24 cellular contexts compared by ENCODE assay signal in genomic region chr1:95631695-95632094, GRCh38.
A peak's percentile ranks its signal among the peaks of the same experiment; 100 is the strongest.
DNase-seq lines count a peak whose midpoint lies in the region; ATAC-seq, FAIRE-seq and TF ChIP-seq lines count a peak whose summit lies in the region.
"Had no signal": no experiment of that assay in that cellular context is flagged by ENCODE, and none has a peak within 500 bp of the region (broad histone marks: within the 10 kb centered on the region; RNA-seq: fewer than 3 reads in every experiment).

No MANE protein-coding gene starts in this region.

- H3K4ac ChIP-seq in H1 (replicated peaks; ENCODE audit: insufficient read length, low read depth, low read length) (no peak overlapping the region), mesenchymal stem cell (ENCODE audit: low read depth in 1 of 2, low read length in 2 of 2) (no peak overlapping the region), neuronal stem cell (ENCODE audit: low read length) (no peak overlapping the region)

- peak; percentile 25 for DNase-seq in ELF-1 (ENCODE audit: low read depth, low spot score)
- no peak for DNase-seq in H1 (ENCODE audit: low read depth in 1 of 2, low spot score in 2 of 2)
- no peak for DNase-seq in mesenchymal stem cell
- DNase-seq in neuronal stem cell (ENCODE audit: low spot score), result no peak
- no peak for DNase-seq in left lobe of liver (ENCODE audit: low spot score)
- no peak for DNase-seq in DMS79 (lab: John Stamatoyannopoulos, UW)
- DNase-seq: 8988T; ACHN; AML-193; BE2C; CD4-positive, alpha-beta T cell; CD8-positive, alpha-beta memory T cell; DMS 273 treated with DMSO at 0.1 percent for 48 hours; DMS79 treated with DMSO at 0.1 percent for 48 hours; HFFc6 had no signal

- H3K36me3 ChIP-seq in H1 (ENCODE audit: control insufficient read depth in 2 of 4, insufficient read depth in 4 of 4, low read length in 3 of 4) (no peaks in the 10 kb centered on the region), mesenchymal stem cell (ENCODE audit: control insufficient read depth in 1 of 2, insufficient read depth in 2 of 2, low read depth in 1 of 2, low read length in 2 of 2) (no peaks in the 10 kb centered on the region), neuronal stem cell (replicated peaks in 1 of 2; ENCODE audit: control insufficient read depth in 2 of 2, insufficient read depth in 2 of 2, low read length in 2 of 2) (no peaks in the 10 kb centered on the region)
- H3K36me3 ChIP-seq: BE2C; BLaER1 treated with 17β-estradiol and CSF1 and Interleukin-3, amounts not matched to agents 10 nM and 100 nM; HAP-1 had no signal

- H3K9me3 ChIP-seq in H1 (ENCODE audit: insufficient read depth in 2 of 2, low read depth in 1 of 2, low read length in 1 of 2) (no peaks in the 10 kb centered on the region), mesenchymal stem cell (ENCODE audit: control insufficient read depth, low read length) (peaks cover 4% of the 10 kb centered on the region), neuronal stem cell (replicated peaks in 1 of 2; ENCODE audit: control insufficient read depth in 2 of 2, insufficient read depth in 1 of 2, low read depth in 1 of 2, low read length in 2 of 2) (no peaks in the 10 kb centered on the region)
- H3K9me3 ChIP-seq: A549, BE2C, HAP-1 had no signal

- H3K79me2 ChIP-seq in H1 (ENCODE audit: control insufficient read depth in 1 of 2, insufficient read depth in 2 of 2, low read length in 2 of 2), result no peaks in the 10 kb centered on the region

- no peak overlapping the region for H3K4me3 ChIP-seq in H1 (ENCODE audit: extremely low read depth in 1 of 4, insufficient read depth in 2 of 4, low read depth in 3 of 4, low read length in 4 of 4)
- H3K4me3 ChIP-seq in mesenchymal stem cell (ENCODE audit: insufficient read depth in 1 of 2, low read depth in 1 of 2, low read length in 2 of 2), result no peak overlapping the region
- no peak overlapping the region for H3K4me3 ChIP-seq in neuronal stem cell (ENCODE audit: low read length in 2 of 2)
- H3K4me3 ChIP-seq: A549; BLaER1 treated with 17β-estradiol and CSF1 and Interleukin-3, amounts not matched to agents 10 nM and 100 nM; HAP-1 had no signal

- no peaks in the 10 kb centered on the region for H3K27me3 Mint-ChIP-seq in stimulated activated memory B cell treated with anti-CD40 and anti-IgM and Interleukin-4, amounts not matched to agents 10 μg/mL and 1 μg/mL and 100 μg/mL, for 72 hours
- H3K27me3 Mint-ChIP-seq: CD4-positive, alpha-beta T cell had no signal

- H2BK5ac ChIP-seq in H1 (ENCODE audit: low read depth, low read length), result no peak overlapping the region
- no peak overlapping the region for H2BK5ac ChIP-seq in mesenchymal stem cell (ENCODE audit: low read depth, low read length, poor library complexity, severe bottlenecking)
- no peak overlapping the region for H2BK5ac ChIP-seq in neuronal stem cell (ENCODE audit: low read length)

- H3K56ac ChIP-seq in H1 (replicated peaks; ENCODE audit: insufficient read length, low read depth, low read length), result no peak overlapping the region

- no peaks in the 10 kb centered on the region for H3K4me1 Mint-ChIP-seq in stimulated activated memory B cell treated with anti-CD40 and anti-IgM and Interleukin-4, amounts not matched to agents 10 μg/mL and 1 μg/mL and 100 μg/mL, for 72 hours
- H3K4me1 Mint-ChIP-seq: CD14-positive monocyte; CD8-positive, alpha-beta memory T cell had no signal

- no peak overlapping the region for H3K23ac ChIP-seq in H1 (ENCODE audit: insufficient read length)
- no peak overlapping the region for H3K23ac ChIP-seq in mesenchymal stem cell (ENCODE audit: low read length in 2 of 2)
- H3K23ac ChIP-seq in neuronal stem cell (ENCODE audit: low read depth, low read length, poor library complexity), result no peak overlapping the region

- H3K9ac ChIP-seq in H1 (replicated peaks in 1 of 4; ENCODE audit: extremely low read depth in 1 of 4, low read depth in 3 of 4, low read length in 3 of 4) (no peak overlapping the region), mesenchymal stem cell (ENCODE audit: low read length) (no peak overlapping the region), neuronal stem cell (ENCODE audit: low read depth, low read length, poor library complexity) (no peak overlapping the region)
- H3K9ac ChIP-seq: BLaER1 treated with 17β-estradiol and CSF1 and Interleukin-3, amounts not matched to agents 10 nM and 100 nM had no signal

- H3K79me1 ChIP-seq in H1 (ENCODE audit: low read depth, low read length) (no peaks in the 10 kb centered on the region), mesenchymal stem cell (replicated peaks; ENCODE audit: low read length, poor library complexity, severe bottlenecking) (no peaks in the 10 kb centered on the region), neuronal stem cell (ENCODE audit: low read depth, low read length) (no peaks in the 10 kb centered on the region)

- TF ChIP-seq CTCF in H1 (IDR thresholded peaks at IDR 0.05; ENCODE audit: control extremely low read depth in 1 of 3, insufficient read depth in 1 of 3, low read depth in 1 of 3, low read length in 3 of 3), result no peak

- H3K27me3 ChIP-seq in H1 (replicated peaks in 1 of 4; ENCODE audit: control insufficient read depth in 3 of 4, extremely low read depth in 1 of 4, insufficient read depth in 3 of 4, low read length in 3 of 4), result no peaks in the 10 kb centered on the region
- H3K27me3 ChIP-seq in mesenchymal stem cell (ENCODE audit: control insufficient read depth in 1 of 2, insufficient read depth in 1 of 2, low read length in 2 of 2), result no peaks in the 10 kb centered on the region
- H3K27me3 ChIP-seq in neuronal stem cell (ENCODE audit: control insufficient read depth in 3 of 3, insufficient read depth in 3 of 3, low read depth in 1 of 3, low read length in 3 of 3), result no peaks in the 10 kb centered on the region
- H3K27me3 ChIP-seq: BE2C; BLaER1 treated with 17β-estradiol and CSF1 and Interleukin-3, amounts not matched to agents 10 nM and 100 nM had no signal

- H3K9me3 Mint-ChIP-seq in stimulated activated memory B cell treated with anti-CD40 and anti-IgM and Interleukin-4, amounts not matched to agents 10 μg/mL and 1 μg/mL and 100 μg/mL, for 72 hours, result peaks cover 11% of the 10 kb centered on the region
- H3K9me3 Mint-ChIP-seq: CD4-positive, alpha-beta T cell had no signal

- H3K23me2 ChIP-seq in H1 (ENCODE audit: low read depth, low read length), result no peaks in the 10 kb centered on the region

- 0 out of 2 replicates have a peak overlapping the region, but pooled peaks have one; percentile 71 for H2AFZ ChIP-seq in H1 (ENCODE audit: low read length)
- H2AFZ ChIP-seq in mesenchymal stem cell (ENCODE audit: low read depth, low read length), result peak overlapping the region; percentile 23
- no peak overlapping the region for H2AFZ ChIP-seq in neuronal stem cell (ENCODE audit: low read length)

- H4K20me1 ChIP-seq in H1 (replicated peaks in 1 of 2; ENCODE audit: control insufficient read depth in 1 of 2, insufficient read depth in 2 of 2, low read length in 2 of 2), result no peaks in the 10 kb centered on the region
- H4K20me1 ChIP-seq: BLaER1 treated with 17β-estradiol and CSF1 and Interleukin-3, amounts not matched to agents 10 nM and 100 nM had no signal

- H4K91ac ChIP-seq in H1 (replicated peaks; ENCODE audit: insufficient read length, low read length) (no peak overlapping the region), mesenchymal stem cell (ENCODE audit: low read length) (no peak overlapping the region), neuronal stem cell (ENCODE audit: low read depth, low read length, poor library complexity) (no peak overlapping the region)

- TF ChIP-seq POLR2A in H1 (IDR thresholded peaks at IDR 0.05; ENCODE audit: control extremely low read depth in 1 of 2, low read depth in 2 of 2, low read length in 2 of 2), result no peak

- H2BK15ac ChIP-seq in H1 (ENCODE audit: low read length), result no peak overlapping the region
- H2BK15ac ChIP-seq in mesenchymal stem cell (ENCODE audit: low read depth, poor library complexity, severe bottlenecking), result no peak overlapping the region
- no peak overlapping the region for H2BK15ac ChIP-seq in neuronal stem cell (ENCODE audit: low read length)

- H2AK5ac ChIP-seq in H1 (ENCODE audit: low read depth, low read length) (no peak overlapping the region), mesenchymal stem cell (ENCODE audit: low read length, severe bottlenecking) (no peak overlapping the region), neuronal stem cell (ENCODE audit: low read depth, low read length) (no peak overlapping the region)

- H2BK20ac ChIP-seq in H1 (ENCODE audit: low read length), result no peak overlapping the region

- no peaks in the 10 kb centered on the region for H3K36me3 Mint-ChIP-seq in stimulated activated memory B cell treated with anti-CD40 and anti-IgM and Interleukin-4, amounts not matched to agents 10 μg/mL and 1 μg/mL and 100 μg/mL, for 72 hours
- H3K36me3 Mint-ChIP-seq: CD14-positive monocyte; CD8-positive, alpha-beta memory T cell had no signal

- H4K5ac ChIP-seq in H1 (ENCODE audit: insufficient read length, low read depth, low read length), result no peak overlapping the region

- no peak overlapping the region for H3K27ac ChIP-seq in H1 (ENCODE audit: low read depth, low read length)
- H3K27ac ChIP-seq in mesenchymal stem cell (ENCODE audit: low read length, poor library complexity, severe bottlenecking), result no peak overlapping the region
- no peak overlapping the region for H3K27ac ChIP-seq in neuronal stem cell (replicated peaks; ENCODE audit: low read length)
- H3K27ac ChIP-seq: A549; BLaER1 treated with 17β-estradiol and CSF1 and Interleukin-3, amounts not matched to agents 10 nM and 100 nM had no signal

- no peak overlapping the region for H3K4me2 ChIP-seq in H1 (ENCODE audit: insufficient read depth in 1 of 2, low read depth in 2 of 2, low read length in 2 of 2)
- H3K4me2 ChIP-seq in mesenchymal stem cell (ENCODE audit: low read length, poor library complexity, severe bottlenecking), result no peak overlapping the region
- no peak overlapping the region for H3K4me2 ChIP-seq in neuronal stem cell (ENCODE audit: insufficient read depth, low read length, poor library complexity, severe bottlenecking)
- H3K4me2 ChIP-seq: A549; BLaER1 treated with 17β-estradiol and CSF1 and Interleukin-3, amounts not matched to agents 10 nM and 100 nM had no signal

- TF ChIP-seq EP300 in H1 (IDR thresholded peaks at IDR 0.05; ENCODE audit: borderline replicate concordance in 1 of 2, low read depth in 2 of 2, low read length in 2 of 2), result no peak

- no peak for FAIRE-seq in H1 (lab: Jason Lieb, UNC)
- FAIRE-seq: A549, D721Med, G401.6, GM12892, H54 had no signal

- POLR2A ChIA-PET in H1 (lab: Charles Lee; ENCODE audit: partially characterized antibody), result no interaction called here

- no peak for TF ChIP-seq RAD21 in H1 (IDR thresholded peaks at IDR 0.05 in 1 of 2, conservative IDR thresholded peaks at IDR 0.05 in 1 of 2; ENCODE audit: low read depth in 2 of 2, low read length in 2 of 2)

- CTCF ChIA-PET in H1 (lab: Charles Lee; ENCODE audit: partially characterized antibody), result no interaction called here

- H3K4me3 Mint-ChIP-seq in stimulated activated memory B cell treated with anti-CD40 and anti-IgM and Interleukin-4, amounts not matched to agents 10 μg/mL and 1 μg/mL and 100 μg/mL, for 72 hours, result no peak overlapping the region
- H3K4me3 Mint-ChIP-seq: CD14-positive monocyte; CD4-positive, alpha-beta T cell; CD8-positive, alpha-beta memory T cell; HFFc6 had no signal

- no peak for ATAC-seq in stimulated activated memory B cell treated with anti-CD40 and anti-IgM and Interleukin-4, amounts not matched to agents 10 μg/mL and 1 μg/mL and 100 μg/mL, for 72 hours
- ATAC-seq in left lobe of liver, result no peak
- ATAC-seq: A549 had no signal

- H2BK120ac ChIP-seq in H1 (replicated peaks; ENCODE audit: low read depth, low read length) (no peak overlapping the region), mesenchymal stem cell (ENCODE audit: low read depth, low read length) (no peak overlapping the region), neuronal stem cell (ENCODE audit: low read depth, low read length) (no peak overlapping the region)

- H4K8ac ChIP-seq in H1 (ENCODE audit: extremely low read depth, insufficient read depth, low read length) (no peak overlapping the region), mesenchymal stem cell (ENCODE audit: low read length) (no peak overlapping the region), neuronal stem cell (ENCODE audit: low read depth, low read length) (peak overlapping the region; percentile 74)

- no peak overlapping the region for H3K14ac ChIP-seq in H1 (ENCODE audit: insufficient read length)
- H3K14ac ChIP-seq in mesenchymal stem cell (ENCODE audit: low read length in 2 of 2), result no peak overlapping the region
- no peak overlapping the region for H3K14ac ChIP-seq in neuronal stem cell (ENCODE audit: low read length)

- H2BK12ac ChIP-seq in H1 (ENCODE audit: low read depth, low read length) (no peak overlapping the region), mesenchymal stem cell (ENCODE audit: low read length in 2 of 2) (no peak overlapping the region), neuronal stem cell (ENCODE audit: low read length) (no peak overlapping the region)

- 91% methylated on average over 3 of the region's 3 CpGs; no CpG with 5 or more reads in 1 of the 2 experiments for WGBS in H1 (ENCODE audit: extremely low coverage in 1 of 2, insufficient coverage in 1 of 2, insufficient read length in 1 of 2, insufficient replicate concordance in 2 of 2, low coverage in 1 of 2, low lambda C conversion rate in 2 of 2, missing lambda C conversion rate in 1 of 2), 2 experiments
- WGBS in mesenchymal stem cell, result 71% methylated on average over 3 of the region's 3 CpGs
- WGBS in neuronal stem cell (ENCODE audit: extremely low coverage in 2 of 2, insufficient read length in 2 of 2, insufficient replicate concordance in 1 of 2), 2 donors, result no CpG with 5 or more reads among the region's 3 CpGs

- H3K4me1 ChIP-seq in H1 (replicated peaks in 1 of 4; ENCODE audit: control insufficient read depth in 3 of 4, insufficient read depth in 4 of 4, low read length in 3 of 4) (no peaks in the 10 kb centered on the region), mesenchymal stem cell (ENCODE audit: control insufficient read depth, insufficient read depth, low read depth, low read length) (no peaks in the 10 kb centered on the region), neuronal stem cell (ENCODE audit: control insufficient read depth in 2 of 2, insufficient read depth in 1 of 2, low read depth in 1 of 2, low read length in 2 of 2) (no peaks in the 10 kb centered on the region)
- H3K4me1 ChIP-seq: A549; BLaER1 treated with 17β-estradiol and CSF1 and Interleukin-3, amounts not matched to agents 10 nM and 100 nM; HAP-1 had no signal

- H3K27ac Mint-ChIP-seq in stimulated activated memory B cell treated with anti-CD40 and anti-IgM and Interleukin-4, amounts not matched to agents 10 μg/mL and 1 μg/mL and 100 μg/mL, for 72 hours, result no peak overlapping the region
- H3K27ac Mint-ChIP-seq: CD14-positive monocyte; CD4-positive, alpha-beta T cell; CD8-positive, alpha-beta memory T cell; HFFc6 had no signal

- no peak overlapping the region for H3K18ac ChIP-seq in H1 (ENCODE audit: extremely low read depth, low read length)
- H3K18ac ChIP-seq in mesenchymal stem cell (ENCODE audit: low read depth in 1 of 2, low read length in 2 of 2), result no peak overlapping the region
- peak overlapping the region; percentile 27 for H3K18ac ChIP-seq in neuronal stem cell (ENCODE audit: low read length)
